8 cellular contexts compared by ENCODE assay signal in genomic region chr12:53625946-53626701, GRCh38. TPM values are rescaled to one million over a fixed set of nuclear protein-coding genes. Genes with fewer than 3 reads are reported as not detected.
DNase-seq lines count a peak whose midpoint lies in the region; ATAC-seq, FAIRE-seq and TF ChIP-seq lines count a peak whose summit lies in the region.

Gene ATF7, minus strand, starts transcription at chr12:53626382. Its CDS starts 25,382 bp downstream, at chr12:53601000.

- H3K27me3 ChIP-seq in Loucy (ENCODE audit: insufficient read depth, low read length, poor library complexity, severe bottlenecking), result no peaks in the 10 kb centered on the region

- H3K27me3 Mint-ChIP-seq in natural killer cell (ENCODE audit: low read depth in 2 of 2), result no peaks in the 10 kb centered on the region

- FAIRE-seq in H54 (lab: Jason Lieb, UNC), result peak; percentile 87

- H3K79me2 ChIP-seq in Loucy (ENCODE audit: insufficient read depth, low read length), result peaks cover 41% of the 10 kb centered on the region

- TF ChIP-seq CTCF in Loucy (conservative IDR thresholded peaks at IDR 0.05; ENCODE audit: low read length), result no peak
- no peak for TF ChIP-seq CTCF in natural killer cell (IDR thresholded peaks at IDR 0.05)

- TF ChIP-seq POLR2A in H54 (IDR thresholded peaks at IDR 0.05; ENCODE audit: low read depth, low read length), result peak; percentile 71
- peak; percentile 90 for TF ChIP-seq POLR2A in Raji (IDR thresholded peaks at IDR 0.05; ENCODE audit: insufficient read depth, low read depth, low read length)

- peak; percentile 91 to 98 (median 94) for ATAC-seq in natural killer cell

- peak within 1 kb of the TSS; percentile 92 for H3K9ac ChIP-seq in Loucy (ENCODE audit: low read depth, low read length, poor library complexity, severe bottlenecking)

- H3K4me1 ChIP-seq in Loucy (ENCODE audit: insufficient read depth, low read length, poor library complexity, severe bottlenecking), result peaks cover 35% of the 10 kb centered on the region

- H3K9me2 ChIP-seq in Loucy (replicated peaks; ENCODE audit: low read depth, low read length), result no peaks in the 10 kb centered on the region

- H3K36me3 Mint-ChIP-seq in natural killer cell, result no peaks in the 10 kb centered on the region

- no peaks in the 10 kb centered on the region for H3K9me3 Mint-ChIP-seq in natural killer cell

- H4K20me1 ChIP-seq in Loucy (ENCODE audit: insufficient read depth, low read length, poor library complexity, severe bottlenecking), result peaks cover 4% of the 10 kb centered on the region

- peak within 1 kb of the TSS; percentile 90 for H2AFZ ChIP-seq in Loucy (ENCODE audit: low read length)

- peak within 1 kb of the TSS; percentile 94 for H3K4me2 ChIP-seq in Loucy (ENCODE audit: low read depth, low read length, poor library complexity, severe bottlenecking)

- H3K4me3 Mint-ChIP-seq in natural killer cell, result peak within 1 kb of the TSS; percentile 100

- DNase-seq in EL (peak; percentile 98), H54 (ENCODE audit: insufficient read length, low spot score) (peak; percentile 72), fibroblast of peridontal ligament (ENCODE audit: extremely low read depth) (peak; percentile 98), natural killer cell (peak; percentile 99)
- DNase-seq in activated T-helper 9 cell treated with anti-CD3 and anti-CD28 coated beads, Interleukin-2, amount 50 U/mL, for 16 hours (ENCODE audit: low read depth), result peak; percentile 95
- peak; percentile 96 for DNase-seq in stimulated activated naive CD4-positive, alpha-beta T cell treated with Interleukin-2 at 50 U/mL for 16 hours (lab: John Stamatoyannopoulos, UW)

- H3K4me1 Mint-ChIP-seq in natural killer cell, result peaks cover 40 to 43% of the 10 kb centered on the region in 2 donors

- H3K27ac Mint-ChIP-seq in natural killer cell, result peak within 1 kb of the TSS; percentile 94 to 95

- no peaks in the 10 kb centered on the region for H3K9me3 ChIP-seq in Loucy (ENCODE audit: insufficient read depth, low read depth, low read length)

- no peaks in the 10 kb centered on the region for H3K36me3 ChIP-seq in Loucy (ENCODE audit: insufficient read depth, low read length)

- intact Hi-C loops in natural killer cell (cut with micrococcal nuclease), result loop anchor here (2.0 kb wide), 1 partner anchor 51 kb away; the partner anchor contains the start of gene ATP5MC2

- H3F3A ChIP-seq in Loucy (ENCODE audit: low read depth), result no peaks in the 10 kb centered on the region

- H3K4me3 ChIP-seq in Loucy (ENCODE audit: low read length, poor library complexity, severe bottlenecking), result peak within 1 kb of the TSS; percentile 95

RNA-seq across cellular contexts. Expression of gene ATF7, which starts in this region (rescaled TPM):
- 10 to 100 TPM; 32.3 to 42.3 (median 34.9) TPM for total RNA-seq in natural killer cell

Comparison
In these comparisons a context has a peak if more than half of its experiments do, and no peak if none do; other contexts are left out.
1. Peak in every context shown above with its lines: DNase-seq, ATAC-seq and H3K4me3 ChIP-seq.